ENCODE assay signal across 1 cellular context in the genomic region with DNA sequence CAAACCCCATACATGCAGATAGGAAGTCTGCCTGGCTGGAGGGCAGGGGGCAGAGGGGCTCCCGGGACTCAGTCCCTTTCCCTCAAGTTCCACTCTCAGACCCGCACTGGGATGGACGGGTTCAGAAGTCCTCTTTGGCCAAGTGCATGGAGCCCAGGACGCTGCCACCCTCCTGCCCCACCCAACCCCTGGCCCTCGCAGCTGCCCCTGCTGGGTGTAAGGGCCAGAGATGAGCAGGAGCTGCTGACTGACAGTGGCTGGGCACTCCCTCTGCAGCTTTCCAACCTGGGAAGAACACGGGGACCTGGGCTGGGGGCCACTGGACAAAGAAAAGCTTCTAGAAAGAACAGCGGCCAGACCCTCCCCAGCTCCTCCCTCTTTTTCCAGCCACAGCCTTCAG.
TF ChIP-seq lines count a peak whose summit lies in the region.

No MANE protein-coding gene starts in this region.

TF ChIP-seq in GM23338, 12 proteins besides CTCF, POLR2A, EP300 and RAD21:
- TF ChIP-seq, protein P1, sequence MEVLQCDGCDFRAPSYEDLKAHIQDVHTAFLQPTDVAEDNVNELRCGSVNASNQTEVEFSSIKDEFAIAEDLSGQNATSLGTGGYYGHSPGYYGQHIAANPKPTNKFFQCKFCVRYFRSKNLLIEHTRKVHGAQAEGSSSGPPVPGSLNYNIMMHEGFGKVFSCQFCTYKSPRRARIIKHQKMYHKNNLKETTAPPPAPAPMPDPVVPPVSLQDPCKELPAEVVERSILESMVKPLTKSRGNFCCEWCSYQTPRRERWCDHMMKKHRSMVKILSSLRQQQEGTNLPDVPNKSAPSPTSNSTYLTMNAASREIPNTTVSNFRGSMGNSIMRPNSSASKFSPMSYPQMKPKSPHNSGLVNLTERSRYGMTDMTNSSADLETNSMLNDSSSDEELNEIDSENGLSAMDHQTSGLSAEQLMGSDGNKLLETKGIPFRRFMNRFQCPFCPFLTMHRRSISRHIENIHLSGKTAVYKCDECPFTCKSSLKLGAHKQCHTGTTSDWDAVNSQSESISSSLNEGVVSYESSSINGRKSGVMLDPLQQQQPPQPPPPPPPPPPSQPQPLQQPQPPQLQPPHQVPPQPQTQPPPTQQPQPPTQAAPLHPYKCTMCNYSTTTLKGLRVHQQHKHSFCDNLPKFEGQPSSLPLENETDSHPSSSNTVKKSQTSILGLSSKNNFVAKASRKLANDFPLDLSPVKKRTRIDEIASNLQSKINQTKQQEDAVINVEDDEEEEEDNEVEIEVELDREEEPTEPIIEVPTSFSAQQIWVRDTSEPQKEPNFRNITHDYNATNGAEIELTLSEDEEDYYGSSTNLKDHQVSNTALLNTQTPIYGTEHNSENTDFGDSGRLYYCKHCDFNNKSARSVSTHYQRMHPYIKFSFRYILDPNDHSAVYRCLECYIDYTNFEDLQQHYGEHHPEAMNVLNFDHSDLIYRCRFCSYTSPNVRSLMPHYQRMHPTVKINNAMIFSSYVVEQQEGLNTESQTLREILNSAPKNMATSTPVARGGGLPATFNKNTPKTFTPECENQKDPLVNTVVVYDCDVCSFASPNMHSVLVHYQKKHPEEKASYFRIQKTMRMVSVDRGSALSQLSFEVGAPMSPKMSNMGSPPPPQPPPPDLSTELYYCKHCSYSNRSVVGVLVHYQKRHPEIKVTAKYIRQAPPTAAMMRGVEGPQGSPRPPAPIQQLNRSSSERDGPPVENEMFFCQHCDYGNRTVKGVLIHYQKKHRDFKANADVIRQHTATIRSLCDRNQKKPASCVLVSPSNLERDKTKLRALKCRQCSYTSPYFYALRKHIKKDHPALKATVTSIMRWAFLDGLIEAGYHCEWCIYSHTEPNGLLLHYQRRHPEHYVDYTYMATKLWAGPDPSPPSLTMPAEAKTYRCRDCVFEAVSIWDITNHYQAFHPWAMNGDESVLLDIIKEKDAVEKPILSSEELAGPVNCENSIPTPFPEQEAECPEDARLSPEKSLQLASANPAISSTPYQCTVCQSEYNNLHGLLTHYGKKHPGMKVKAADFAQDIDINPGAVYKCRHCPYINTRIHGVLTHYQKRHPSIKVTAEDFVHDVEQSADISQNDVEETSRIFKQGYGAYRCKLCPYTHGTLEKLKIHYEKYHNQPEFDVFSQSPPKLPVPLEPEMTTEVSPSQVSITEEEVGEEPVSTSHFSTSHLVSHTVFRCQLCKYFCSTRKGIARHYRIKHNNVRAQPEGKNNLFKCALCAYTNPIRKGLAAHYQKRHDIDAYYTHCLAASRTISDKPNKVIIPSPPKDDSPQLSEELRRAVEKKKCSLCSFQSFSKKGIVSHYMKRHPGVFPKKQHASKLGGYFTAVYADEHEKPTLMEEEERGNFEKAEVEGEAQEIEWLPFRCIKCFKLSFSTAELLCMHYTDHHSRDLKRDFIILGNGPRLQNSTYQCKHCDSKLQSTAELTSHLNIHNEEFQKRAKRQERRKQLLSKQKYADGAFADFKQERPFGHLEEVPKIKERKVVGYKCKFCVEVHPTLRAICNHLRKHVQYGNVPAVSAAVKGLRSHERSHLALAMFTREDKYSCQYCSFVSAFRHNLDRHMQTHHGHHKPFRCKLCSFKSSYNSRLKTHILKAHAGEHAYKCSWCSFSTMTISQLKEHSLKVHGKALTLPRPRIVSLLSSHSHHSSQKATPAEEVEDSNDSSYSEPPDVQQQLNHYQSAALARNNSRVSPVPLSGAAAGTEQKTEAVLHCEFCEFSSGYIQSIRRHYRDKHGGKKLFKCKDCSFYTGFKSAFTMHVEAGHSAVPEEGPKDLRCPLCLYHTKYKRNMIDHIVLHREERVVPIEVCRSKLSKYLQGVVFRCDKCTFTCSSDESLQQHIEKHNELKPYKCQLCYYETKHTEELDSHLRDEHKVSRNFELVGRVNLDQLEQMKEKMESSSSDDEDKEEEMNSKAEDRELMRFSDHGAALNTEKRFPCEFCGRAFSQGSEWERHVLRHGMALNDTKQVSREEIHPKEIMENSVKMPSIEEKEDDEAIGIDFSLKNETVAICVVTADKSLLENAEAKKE (CRISPR knock-in tag; IDR thresholded peaks at IDR 0.05) = no peak
- TF ChIP-seq JUNB (IDR thresholded peaks at IDR 0.05; ENCODE audit: unreplicated experiment) (no peak), ZNF114 (CRISPR knock-in tag; IDR thresholded peaks at IDR 0.05) (no peak), CREB1 (CRISPR knock-in tag; IDR thresholded peaks at IDR 0.05; ENCODE audit: low read depth) (no peak), ZNF331 (CRISPR knock-in tag; IDR thresholded peaks at IDR 0.05; ENCODE audit: low read depth) (no peak), POLR2AphosphoS5 (IDR thresholded peaks at IDR 0.05; ENCODE audit: low read depth) (no peak), EZH2 (IDR thresholded peaks at IDR 0.05; ENCODE audit: low read depth, unreplicated experiment) (no peak), NANOG (IDR thresholded peaks at IDR 0.05; ENCODE audit: borderline replicate concordance) (no peak), STAT1 (IDR thresholded peaks at IDR 0.05; ENCODE audit: unreplicated experiment) (no peak), EZH2phosphoT487 (IDR thresholded peaks at IDR 0.05; ENCODE audit: unreplicated experiment) (no peak)
- TF ChIP-seq, protein P2, sequence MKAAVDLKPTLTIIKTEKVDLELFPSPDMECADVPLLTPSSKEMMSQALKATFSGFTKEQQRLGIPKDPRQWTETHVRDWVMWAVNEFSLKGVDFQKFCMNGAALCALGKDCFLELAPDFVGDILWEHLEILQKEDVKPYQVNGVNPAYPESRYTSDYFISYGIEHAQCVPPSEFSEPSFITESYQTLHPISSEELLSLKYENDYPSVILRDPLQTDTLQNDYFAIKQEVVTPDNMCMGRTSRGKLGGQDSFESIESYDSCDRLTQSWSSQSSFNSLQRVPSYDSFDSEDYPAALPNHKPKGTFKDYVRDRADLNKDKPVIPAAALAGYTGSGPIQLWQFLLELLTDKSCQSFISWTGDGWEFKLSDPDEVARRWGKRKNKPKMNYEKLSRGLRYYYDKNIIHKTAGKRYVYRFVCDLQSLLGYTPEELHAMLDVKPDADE (IDR thresholded peaks at IDR 0.05) = no peak
- TF ChIP-seq, protein P3, sequence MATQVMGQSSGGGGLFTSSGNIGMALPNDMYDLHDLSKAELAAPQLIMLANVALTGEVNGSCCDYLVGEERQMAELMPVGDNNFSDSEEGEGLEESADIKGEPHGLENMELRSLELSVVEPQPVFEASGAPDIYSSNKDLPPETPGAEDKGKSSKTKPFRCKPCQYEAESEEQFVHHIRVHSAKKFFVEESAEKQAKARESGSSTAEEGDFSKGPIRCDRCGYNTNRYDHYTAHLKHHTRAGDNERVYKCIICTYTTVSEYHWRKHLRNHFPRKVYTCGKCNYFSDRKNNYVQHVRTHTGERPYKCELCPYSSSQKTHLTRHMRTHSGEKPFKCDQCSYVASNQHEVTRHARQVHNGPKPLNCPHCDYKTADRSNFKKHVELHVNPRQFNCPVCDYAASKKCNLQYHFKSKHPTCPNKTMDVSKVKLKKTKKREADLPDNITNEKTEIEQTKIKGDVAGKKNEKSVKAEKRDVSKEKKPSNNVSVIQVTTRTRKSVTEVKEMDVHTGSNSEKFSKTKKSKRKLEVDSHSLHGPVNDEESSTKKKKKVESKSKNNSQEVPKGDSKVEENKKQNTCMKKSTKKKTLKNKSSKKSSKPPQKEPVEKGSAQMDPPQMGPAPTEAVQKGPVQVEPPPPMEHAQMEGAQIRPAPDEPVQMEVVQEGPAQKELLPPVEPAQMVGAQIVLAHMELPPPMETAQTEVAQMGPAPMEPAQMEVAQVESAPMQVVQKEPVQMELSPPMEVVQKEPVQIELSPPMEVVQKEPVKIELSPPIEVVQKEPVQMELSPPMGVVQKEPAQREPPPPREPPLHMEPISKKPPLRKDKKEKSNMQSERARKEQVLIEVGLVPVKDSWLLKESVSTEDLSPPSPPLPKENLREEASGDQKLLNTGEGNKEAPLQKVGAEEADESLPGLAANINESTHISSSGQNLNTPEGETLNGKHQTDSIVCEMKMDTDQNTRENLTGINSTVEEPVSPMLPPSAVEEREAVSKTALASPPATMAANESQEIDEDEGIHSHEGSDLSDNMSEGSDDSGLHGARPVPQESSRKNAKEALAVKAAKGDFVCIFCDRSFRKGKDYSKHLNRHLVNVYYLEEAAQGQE (IDR thresholded peaks at IDR 0.05; ENCODE audit: unreplicated experiment) = no peak
TF ChIP-seq in GM23338: peak in this region for 0.
